8 cellular contexts compared by ENCODE assay signal in genomic region chr11:57971272-57972012, GRCh38. TPM values are rescaled to one million over a fixed set of nuclear protein-coding genes. Genes with fewer than 3 reads are reported as not detected.
"Had no signal": no experiment of that assay in that cellular context is flagged by ENCODE, and none has a peak within 500 bp of the region (broad histone marks: within the 10 kb centered on the region; RNA-seq: fewer than 3 reads in every experiment).

No MANE protein-coding gene starts in this region.

- H2AFZ ChIP-seq: GM23338 had no signal

- H3K9me3 Mint-ChIP-seq: GM23338, HFFc6 had no signal

- ATAC-seq: GM23338 had no signal

- DNase-seq: H9, HCEC 1CT, HFFc6, KBM-7 had no signal

- H3K4me3 ChIP-seq: GM23338 had no signal

- H3K27ac Mint-ChIP-seq: GM23338, H9, HFFc6, IgD-negative memory B cell had no signal

- H3K4me1 Mint-ChIP-seq: H9, IgD-negative memory B cell had no signal

- H3K27me3 Mint-ChIP-seq: IgD-negative memory B cell had no signal

- H3K4me3 Mint-ChIP-seq: GM23338, H9, HFFc6, IgD-negative memory B cell had no signal

- H3K4me2 ChIP-seq: GM23338 had no signal

RNA-seq across cellular contexts. Expression of gene OR9Q1, which starts 52.2 kb away (rescaled TPM):
- total RNA-seq: GM23338, H1, H9, HFFc6, HT-29 had no signal

RNA-seq across cellular contexts. Expression of gene OR6Q1, which starts 59.3 kb away (rescaled TPM):
- total RNA-seq: GM23338, H1, H9, HFFc6, HT-29 had no signal
